In genomic region chr4:166512267-166512666, GRCh38 we compare ENCODE assay signal across 28 cellular contexts.
"Had no signal": no experiment of that assay in that cellular context is flagged by ENCODE, and none has a peak within 500 bp of the region (broad histone marks: within the 10 kb centered on the region; RNA-seq: fewer than 3 reads in every experiment).

No MANE protein-coding gene starts in this region.

- H3K36me3 Mint-ChIP-seq: naive thymus-derived CD8-positive, alpha-beta T cell; stimulated activated effector memory CD8-positive, alpha-beta T cell treated with anti-CD3 and anti-CD28 coated beads, Interleukin-12 subunit alpha, Interleukin-12 subunit beta, amount 100 ng/mL, for 72 hours; stimulated activated naive B cell treated with anti-CD40 and anti-IgM and Interleukin-4, amounts not matched to agents 10 μg/mL and 1 μg/mL and 100 μg/mL, for 72 hours had no signal

- H3K27me3 Mint-ChIP-seq: naive thymus-derived CD8-positive, alpha-beta T cell; natural killer cell treated with Interleukin-12 subunit alpha and Interleukin-12 subunit beta and Interleukin-15 and Interleukin-18, amount 100 ng/mL, for 72 hours; progenitor cell of endocrine pancreas; stimulated activated naive B cell treated with anti-CD40 and anti-IgM and Interleukin-4, amounts not matched to agents 10 μg/mL and 1 μg/mL and 100 μg/mL, for 72 hours; stimulated activated naive CD8-positive, alpha-beta T cell treated with anti-CD3 and anti-CD28 coated beads, Interleukin-15, Interleukin-2, amounts not matched to agents 100 ng/mL and 50 ng/mL, for 24 hours had no signal

- H3K4me3 ChIP-seq: ovary, psoas muscle, right lobe of liver, sigmoid colon, stomach, thoracic aorta, thyroid gland, tibial nerve, upper lobe of left lung, vagina had no signal

- H3K9me3 Mint-ChIP-seq: nephron progenitor cell; stimulated activated naive CD8-positive, alpha-beta T cell treated with anti-CD3 and anti-CD28 coated beads, Interleukin-15, Interleukin-2, amounts not matched to agents 100 ng/mL and 50 ng/mL, for 24 hours had no signal

- H3K4me1 ChIP-seq: parathyroid adenoma, psoas muscle, right lobe of liver, sigmoid colon, stomach, thyroid gland, tibial nerve, upper lobe of left lung, vagina had no signal

- H3K36me3 ChIP-seq: ovary, right lobe of liver, sigmoid colon, stomach, thoracic aorta, thyroid gland, tibial nerve, upper lobe of left lung, vagina had no signal

- H3K27ac Mint-ChIP-seq: naive thymus-derived CD8-positive, alpha-beta T cell; natural killer cell treated with Interleukin-12 subunit alpha and Interleukin-12 subunit beta and Interleukin-15 and Interleukin-18, amount 100 ng/mL, for 72 hours; nephron progenitor cell; progenitor cell of endocrine pancreas; stimulated activated effector memory CD8-positive, alpha-beta T cell treated with anti-CD3 and anti-CD28 coated beads, Interleukin-12 subunit alpha, Interleukin-12 subunit beta, amount 100 ng/mL, for 72 hours; stimulated activated naive B cell treated with anti-CD40 and anti-IgM and Interleukin-4, amounts not matched to agents 10 μg/mL and 1 μg/mL and 100 μg/mL, for 72 hours; stimulated activated naive CD8-positive, alpha-beta T cell treated with anti-CD3 and anti-CD28 coated beads, Interleukin-15, Interleukin-2, amounts not matched to agents 100 ng/mL and 50 ng/mL, for 24 hours had no signal

- H3K4me1 Mint-ChIP-seq: naive thymus-derived CD8-positive, alpha-beta T cell; nephron progenitor cell; stimulated activated effector memory CD8-positive, alpha-beta T cell treated with anti-CD3 and anti-CD28 coated beads, Interleukin-12 subunit alpha, Interleukin-12 subunit beta, amount 100 ng/mL, for 72 hours; stimulated activated naive B cell treated with anti-CD40 and anti-IgM and Interleukin-4, amounts not matched to agents 10 μg/mL and 1 μg/mL and 100 μg/mL, for 72 hours had no signal

- H3K27me3 ChIP-seq: ovary, right lobe of liver, sigmoid colon, stomach, thyroid gland, tibial nerve, upper lobe of left lung, vagina had no signal

- H3K9me3 ChIP-seq: ovary, psoas muscle, right lobe of liver, sigmoid colon, thoracic aorta, thyroid gland, tibial nerve, upper lobe of left lung, vagina had no signal

- H3K9ac ChIP-seq: parathyroid adenoma had no signal

- DNase-seq: naive thymus-derived CD8-positive, alpha-beta T cell; nephron progenitor cell; occipital lobe; ovary; posterior cingulate gyrus; psoas muscle; right cardiac atrium; right lobe of liver; sigmoid colon; small intestine; stimulated activated CD4-positive, alpha-beta T cell treated with anti-CD3 and anti-CD28 coated beads, Interleukin-15, amount 100 ng/mL, for 24 hours; stimulated activated CD4-positive, alpha-beta T cell treated with anti-CD3 and anti-CD28 coated beads, Interleukin-2, amount 100 ng/mL, for 24 hours; stimulated activated CD4-positive, alpha-beta T cell treated with anti-CD3 and anti-CD28 coated beads, Interleukin-2, amount 100 ng/mL, for 48 hours; stimulated activated CD4-positive, alpha-beta T cell treated with anti-CD3 and anti-CD28 coated beads, Interleukin-4, amount 100 ng/mL, for 24 hours; stimulated activated naive B cell treated with anti-CD40 and anti-IgM and Interleukin-4, amounts not matched to agents 10 μg/mL and 1 μg/mL and 100 μg/mL, for 72 hours; stimulated activated naive CD4-positive, alpha-beta T cell treated with Interleukin-2 at 50 U/mL for 16 hours; stomach; thyroid gland; trophoblast cell; upper lobe of left lung had no signal

- H3K4me3 Mint-ChIP-seq: naive thymus-derived CD8-positive, alpha-beta T cell; natural killer cell treated with Interleukin-12 subunit alpha and Interleukin-12 subunit beta and Interleukin-15 and Interleukin-18, amount 100 ng/mL, for 72 hours; nephron progenitor cell; stimulated activated effector memory CD8-positive, alpha-beta T cell treated with anti-CD3 and anti-CD28 coated beads, Interleukin-12 subunit alpha, Interleukin-12 subunit beta, amount 100 ng/mL, for 72 hours; stimulated activated naive B cell treated with anti-CD40 and anti-IgM and Interleukin-4, amounts not matched to agents 10 μg/mL and 1 μg/mL and 100 μg/mL, for 72 hours; stimulated activated naive CD8-positive, alpha-beta T cell treated with anti-CD3 and anti-CD28 coated beads, Interleukin-15, Interleukin-2, amounts not matched to agents 100 ng/mL and 50 ng/mL, for 24 hours had no signal

- H3K27ac ChIP-seq: ovary, parathyroid adenoma, psoas muscle, right lobe of liver, sigmoid colon, stomach, thoracic aorta, thyroid gland, tibial nerve, upper lobe of left lung, vagina had no signal

- H2AFZ ChIP-seq: parathyroid adenoma had no signal

- H3K79me2 ChIP-seq: parathyroid adenoma had no signal
